In the genomic region with DNA sequence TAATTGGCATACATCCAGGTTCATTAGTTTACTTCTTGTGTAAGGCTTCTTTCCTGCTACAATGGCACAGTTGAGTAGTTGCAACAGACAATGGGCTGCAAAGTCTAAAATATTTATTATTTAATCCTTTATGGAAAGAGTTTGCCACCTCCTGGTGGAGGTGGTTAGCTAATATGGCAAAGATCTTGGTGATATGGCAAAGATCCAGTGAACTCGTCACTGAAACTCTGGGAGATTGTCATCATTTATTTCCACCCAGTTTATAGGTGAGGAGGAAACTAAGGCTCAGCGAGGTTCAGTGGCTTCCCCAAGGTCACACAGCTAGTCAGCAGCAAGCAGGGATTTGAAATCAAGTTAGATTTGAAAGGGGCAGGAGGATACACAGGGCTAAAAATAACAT, we compare ENCODE assay signal across 9 cellular contexts. TPM values are rescaled to one million over a fixed set of nuclear protein-coding genes. Genes with fewer than 3 reads are reported as not detected.
A peak's percentile ranks its signal among the peaks of the same experiment; 100 is the strongest.
DNase-seq lines count a peak whose midpoint lies in the region; ATAC-seq and TF ChIP-seq lines count a peak whose summit lies in the region.
"Had no signal": no experiment of that assay in that cellular context is flagged by ENCODE, and none has a peak within 500 bp of the region (broad histone marks: within the 10 kb centered on the region; RNA-seq: fewer than 3 reads in every experiment).

No MANE protein-coding gene starts in this region.

- peak in 41 of 56 donors; percentile 9 to 64 (median 32) for TF ChIP-seq CTCF in dorsolateral prefrontal cortex (IDR thresholded peaks at IDR 0.05 in 54 of 56, conservative IDR thresholded peaks at IDR 0.05 in 2 of 56; ENCODE audit: low read depth in 1 of 56, partially characterized antibody in 56 of 56)
- peak; percentile 56 for TF ChIP-seq CTCF in osteocyte (IDR thresholded peaks at IDR 0.05)
- no peak for TF ChIP-seq CTCF in progenitor cell of endocrine pancreas (IDR thresholded peaks at IDR 0.05; ENCODE audit: unreplicated experiment)
- peak in 1 of 3 donors; percentile 33 for TF ChIP-seq CTCF in ovary (IDR thresholded peaks at IDR 0.05)

- H3K27ac Mint-ChIP-seq in osteocyte (ENCODE audit: unreplicated experiment) (no peak overlapping the region), progenitor cell of endocrine pancreas (no peak overlapping the region)

- ATAC-seq in GM21360 (IDR thresholded peaks at IDR 0.05; ENCODE audit: unreplicated experiment) = no peak

- no peaks in the 10 kb centered on the region for H3K36me3 ChIP-seq in ovary

- no peaks in the 10 kb centered on the region for H3K9me3 ChIP-seq in ovary

- H3K27ac ChIP-seq in dorsolateral prefrontal cortex (no peak overlapping the region), ovary (no peak overlapping the region)
- H3K27ac ChIP-seq: KMS-11 had no signal

- H3K4me1 Mint-ChIP-seq in osteocyte (ENCODE audit: unreplicated experiment) = peaks cover 8% of the 10 kb centered on the region
- H3K4me1 Mint-ChIP-seq in progenitor cell of endocrine pancreas (ENCODE audit: low read depth) = no peaks in the 10 kb centered on the region

- H3K27me3 ChIP-seq in dorsolateral prefrontal cortex = no peaks in the 10 kb centered on the region
- H3K27me3 ChIP-seq in ovary = no peaks in the 10 kb centered on the region

- WGBS in ovary, 3 donors = 19 to 27% (median 25%) methylated on average over 2 of the region's 2 CpGs

- H3K36me3 Mint-ChIP-seq in osteocyte (ENCODE audit: unreplicated experiment) (no peaks in the 10 kb centered on the region), progenitor cell of endocrine pancreas (ENCODE audit: insufficient read depth) (no peaks in the 10 kb centered on the region)

- peak; percentile 43 for DNase-seq in EL
- DNase-seq in M059J (ENCODE audit: low read depth) = peak; percentile 84
- no peak for DNase-seq in dorsolateral prefrontal cortex
- DNase-seq in osteocyte (ENCODE audit: extremely low spot score, unreplicated experiment) = no peak
- no peak for DNase-seq in SW 1271 (lab: John Stamatoyannopoulos, UW)
- DNase-seq in progenitor cell of endocrine pancreas (ENCODE audit: low spot score, unreplicated experiment) = no peak
- DNase-seq in ovary = no peak

- no peak overlapping the region for H3K4me3 Mint-ChIP-seq in osteocyte (ENCODE audit: unreplicated experiment)
- no peak overlapping the region for H3K4me3 Mint-ChIP-seq in progenitor cell of endocrine pancreas (ENCODE audit: low read depth)

- no peak overlapping the region for H3K4me3 ChIP-seq in dorsolateral prefrontal cortex
- H3K4me3 ChIP-seq in ovary = no peak overlapping the region

- no peaks in the 10 kb centered on the region for H3K4me1 ChIP-seq in ovary (ENCODE audit: insufficient read depth)

- TF ChIP-seq EP300 in ovary (IDR thresholded peaks at IDR 0.05) = no peak

- TF ChIP-seq POLR2A in ovary (IDR thresholded peaks at IDR 0.05) = no peak

- intact Hi-C loops in dorsolateral prefrontal cortex (cut with DNase I) (no loop called here), ovary (cut with DNase I) (no loop called here)

- H3K9me3 Mint-ChIP-seq in osteocyte (ENCODE audit: unreplicated experiment) (no peaks in the 10 kb centered on the region), progenitor cell of endocrine pancreas (ENCODE audit: low read depth) (no peaks in the 10 kb centered on the region)

- H3K27me3 Mint-ChIP-seq in osteocyte (ENCODE audit: unreplicated experiment) = no peaks in the 10 kb centered on the region
- peaks cover 13% of the 10 kb centered on the region for H3K27me3 Mint-ChIP-seq in progenitor cell of endocrine pancreas

RNA-seq across cellular contexts. Expression of gene IFFO2, which starts 16.1 kb away (rescaled TPM):
- 6.7 and 13.2 TPM in 2 replicates for total RNA-seq in M059J (2014; rRNA removed; shearing (Covaris generic))
- total RNA-seq in dorsolateral prefrontal cortex = 10 to 100 TPM; 15.3 to 36.0 (median 21.7) TPM
- 6.8 and 8.0 TPM in 2 replicates for total RNA-seq in osteocyte
- 21.0 and 24.4 TPM in 2 replicates for total RNA-seq in progenitor cell of endocrine pancreas
- 10 to 100 TPM in 1 of 7 donors, 1 to 10 TPM in 6; 3.6 to 11.2 (median 6.2) TPM for total RNA-seq in ovary
- polyA plus RNA-seq in ovary = 1 to 10 TPM; 3.4 to 6.3 TPM

Comparison
In these comparisons a context has a peak if more than half of its experiments do, and no peak if none do; other contexts are left out.
1. DNase-seq: peak in EL (single experiment) and M059J (single experiment); none in dorsolateral prefrontal cortex (0 of 10), osteocyte (single experiment), SW 1271 (0 of 2), progenitor cell of endocrine pancreas (single experiment) and ovary (0 of 5).